ENCODE assay signal across 28 cellular contexts in genomic region chr3:13876451-13876850, GRCh38. TPM values are rescaled to one million over a fixed set of nuclear protein-coding genes. Genes with fewer than 3 reads are reported as not detected.
DNase-seq lines count a peak whose midpoint lies in the region; ATAC-seq, FAIRE-seq and TF ChIP-seq lines count a peak whose summit lies in the region.
"Had no signal": no experiment of that assay in that cellular context is flagged by ENCODE, and none has a peak within 500 bp of the region (broad histone marks: within the 10 kb centered on the region; RNA-seq: fewer than 3 reads in every experiment).

No MANE protein-coding gene starts in this region.

- no peak for TF ChIP-seq RAD21 in K562 (CRISPR knock-in tag; conservative IDR thresholded peaks at IDR 0.05 in 1 of 2, IDR thresholded peaks at IDR 0.05 in 1 of 2)

- H3K4me2 ChIP-seq in K562 (ENCODE audit: insufficient read depth, low read length) (no peak overlapping the region), neural progenitor cell (no peak overlapping the region)
- H3K4me2 ChIP-seq: GM23338 had no signal

- peaks cover 24% of the 10 kb centered on the region for H3K4me1 ChIP-seq in CD8-positive, alpha-beta T cell (ENCODE audit: insufficient read depth, low read length)
- H3K4me1 ChIP-seq in K562 (replicated peaks in 1 of 2; ENCODE audit: control insufficient read depth in 2 of 2, insufficient read depth in 2 of 2, low read length in 2 of 2) (peaks cover 0 to 32% of the 10 kb centered on the region in 2 experiments; a peak in 2 of 5 replicates), neural progenitor cell (peaks cover 22% of the 10 kb centered on the region)
- H3K4me1 ChIP-seq: BE2C, HAP-1 had no signal

- no TSS peak for BruUV-seq in K562 (replicated peaks; lab: Mats Ljungman, UMichigan)

- no peak overlapping the region for H3K4me3 Mint-ChIP-seq in CD8-positive, alpha-beta T cell
- peak overlapping the region; percentile 81 for H3K4me3 Mint-ChIP-seq in neural progenitor cell
- no peak overlapping the region for H3K4me3 Mint-ChIP-seq in activated CD8-positive, alpha-beta T cell treated with anti-CD3 and anti-CD28 coated beads, Interleukin-2, amount 10 ng/mL, durations not matched to agents 7 days and 5 days
- H3K4me3 Mint-ChIP-seq: GM23338, HFFc6 had no signal

- FAIRE-seq in K562 (lab: Jason Lieb, UNC): no peak
- FAIRE-seq: D721Med, G401.6, GM12878, HTR-8/SVneo had no signal

- peaks cover 4% of the 10 kb centered on the region for H3K9me1 ChIP-seq in K562 (ENCODE audit: control insufficient read depth, insufficient read depth, low read length)

- no peaks in the 10 kb centered on the region for H3K9me3 ChIP-seq in CD8-positive, alpha-beta T cell (ENCODE audit: low read length)
- no peaks in the 10 kb centered on the region for H3K9me3 ChIP-seq in K562 (replicated peaks; ENCODE audit: control insufficient read depth, insufficient read depth, low read depth, low read length)
- no peaks in the 10 kb centered on the region for H3K9me3 ChIP-seq in neural progenitor cell (ENCODE audit: low read depth)
- H3K9me3 ChIP-seq: BE2C, HAP-1 had no signal

- DNase-seq in NCI-H748 (lab: John Stamatoyannopoulos, UW; ENCODE audit: unreplicated experiment) (peak; percentile 2), NCI-H748 treated with DMSO at 0.1 percent for 48 hours (lab: John Stamatoyannopoulos, UW) (no peak), K562 (ENCODE audit: extremely low read depth in 1 of 4, low spot score in 3 of 4) (peak in 2 of 4 experiments; percentile 24 to 38), neural progenitor cell (ENCODE audit: low spot score) (peak; percentile 36), DMS114 treated with DMSO at 0.1 percent for 48 hours (lab: John Stamatoyannopoulos, UW; ENCODE audit: unreplicated experiment) (no peak)
- no peak for DNase-seq in CD8-positive, alpha-beta T cell
- no peak for DNase-seq in activated CD8-positive, alpha-beta T cell treated with anti-CD3 and anti-CD28 coated beads, Interleukin-2, amount 10 ng/mL, durations not matched to agents 7 days and 5 days
- DNase-seq: ACHN, BE2C, HFFc6, KBM-7, NCI-H1694, NCI-H2029 treated with DMSO at 0.1 percent for 48 hours, NCI-H446 treated with DMSO at 0.1 percent for 48 hours, NCI-H526, SIG-M5 had no signal

- no peak overlapping the region for H3K4me3 ChIP-seq in CD8-positive, alpha-beta T cell (ENCODE audit: low read depth, low read length)
- H3K4me3 ChIP-seq in K562 (no peak overlapping the region), neural progenitor cell (no peak overlapping the region)
- H3K4me3 ChIP-seq: GM12878, GM23338, HAP-1, SK-N-MC had no signal

- TF ChIP-seq EP300 in K562 (IDR thresholded peaks at IDR 0.05; ENCODE audit: low read length): no peak

- no peak for TF ChIP-seq CTCF in CD8-positive, alpha-beta T cell (IDR thresholded peaks at IDR 0.05)
- TF ChIP-seq CTCF in K562 (IDR thresholded peaks at IDR 0.05 in 2 of 3, conservative IDR thresholded peaks at IDR 0.05 in 1 of 3; ENCODE audit: insufficient read depth in 2 of 3, low read depth in 1 of 3, low read length in 3 of 3) (no peak), neural progenitor cell (IDR thresholded peaks at IDR 0.05) (no peak)

- no peak overlapping the region for H3K27ac ChIP-seq in CD8-positive, alpha-beta T cell (ENCODE audit: low read depth, low read length)
- H3K27ac ChIP-seq in K562 (ENCODE audit: extremely low read depth, low read depth, low read length) (no peak overlapping the region), neural progenitor cell (no peak overlapping the region)
- H3K27ac ChIP-seq: 22Rv1, SK-N-MC had no signal

- CTCF ChIA-PET in CD8-positive, alpha-beta T cell (lab: Charles Lee): interaction anchor here (0.7 to 18.5 kb wide), 5 partner anchors 9 to 223 kb away, joined by 3 to 670 read pairs (median 4); no protein-coding TSS in a partner anchor
- CTCF ChIA-PET in K562 (lab: Yijun Ruan, JAX; ENCODE audit: low intra/inter-chr PET ratio): no interaction called here
- CTCF ChIA-PET in activated CD8-positive, alpha-beta T cell treated with anti-CD3 and anti-CD28 coated beads, Interleukin-2, amount 10 ng/mL, durations not matched to agents 7 days and 5 days (lab: Charles Lee): interaction anchor here (16.8 kb wide), 1 partner anchor 223 kb away, joined by 387 read pairs; no protein-coding TSS in a partner anchor

- TF ChIP-seq POLR2A in K562 (conservative IDR thresholded peaks at IDR 0.05): no peak

- intact Hi-C loops in CD8-positive, alpha-beta T cell (cut with DNase I, micrococcal nuclease): loop anchor here in 1 of 2 experiments (5.0 kb wide), 1 partner anchor 394 kb away; the partner anchor contains the start of gene HDAC11
- intact Hi-C loops in K562 (cut with micrococcal nuclease): loop anchor here (10.0 kb wide), 1 partner anchor 102 kb away; no protein-coding TSS in a partner anchor

- in situ Hi-C loops in K562 (cut with MboI): no loop called here

- H2AFZ ChIP-seq in K562 (ENCODE audit: low read depth, low read length) (no peak overlapping the region), neural progenitor cell (replicated peaks) (no peak overlapping the region)
- H2AFZ ChIP-seq: GM23338 had no signal

- H3K79me2 ChIP-seq in K562 (ENCODE audit: control insufficient read depth, insufficient read depth, low read length) (no peaks in the 10 kb centered on the region), neural progenitor cell (ENCODE audit: low read depth) (no peaks in the 10 kb centered on the region)

- H3K27me3 Mint-ChIP-seq in CD8-positive, alpha-beta T cell (ENCODE audit: low read depth): peaks cover 11% of the 10 kb centered on the region
- peaks cover 41% of the 10 kb centered on the region for H3K27me3 Mint-ChIP-seq in neural progenitor cell (ENCODE audit: insufficient read depth, low read depth)
- H3K27me3 Mint-ChIP-seq in activated CD8-positive, alpha-beta T cell treated with anti-CD3 and anti-CD28 coated beads, Interleukin-2, amount 10 ng/mL, durations not matched to agents 7 days and 5 days (ENCODE audit: low read depth): peaks cover 58% of the 10 kb centered on the region

- H4K20me1 ChIP-seq in K562 (replicated peaks; ENCODE audit: control insufficient read depth, insufficient read depth, low read length) (peaks cover 10% of the 10 kb centered on the region; the same call in 1 of the 2 replicates), neural progenitor cell (ENCODE audit: low read depth) (peaks cover 28% of the 10 kb centered on the region)

- peak overlapping the region; percentile 13 for H3K27ac Mint-ChIP-seq in CD8-positive, alpha-beta T cell
- no peak overlapping the region for H3K27ac Mint-ChIP-seq in neural progenitor cell
- no peak overlapping the region for H3K27ac Mint-ChIP-seq in activated CD8-positive, alpha-beta T cell treated with anti-CD3 and anti-CD28 coated beads, Interleukin-2, amount 10 ng/mL, durations not matched to agents 7 days and 5 days
- H3K27ac Mint-ChIP-seq: CD14-positive monocyte, GM23338, HFFc6 had no signal

- peaks cover 18% of the 10 kb centered on the region for H3K36me3 Mint-ChIP-seq in CD8-positive, alpha-beta T cell
- peaks cover 9% of the 10 kb centered on the region for H3K36me3 Mint-ChIP-seq in neural progenitor cell
- no peaks in the 10 kb centered on the region for H3K36me3 Mint-ChIP-seq in activated CD8-positive, alpha-beta T cell treated with anti-CD3 and anti-CD28 coated beads, Interleukin-2, amount 10 ng/mL, durations not matched to agents 7 days and 5 days (ENCODE audit: low read depth)
- H3K36me3 Mint-ChIP-seq: CD14-positive monocyte had no signal

- H3K9me3 Mint-ChIP-seq in CD8-positive, alpha-beta T cell: no peaks in the 10 kb centered on the region
- peaks cover 7% of the 10 kb centered on the region for H3K9me3 Mint-ChIP-seq in neural progenitor cell
- no peaks in the 10 kb centered on the region for H3K9me3 Mint-ChIP-seq in activated CD8-positive, alpha-beta T cell treated with anti-CD3 and anti-CD28 coated beads, Interleukin-2, amount 10 ng/mL, durations not matched to agents 7 days and 5 days (ENCODE audit: insufficient read depth)
- H3K9me3 Mint-ChIP-seq: GM23338 had no signal

- peaks cover 7% of the 10 kb centered on the region for H3F3A ChIP-seq in neural progenitor cell (ENCODE audit: low read depth)

- WGBS in K562 (ENCODE audit: insufficient coverage, low coverage, missing lambda C conversion rate): 1% methylated on average over 5 of the region's 5 CpGs

- H3K27me3 ChIP-seq in CD8-positive, alpha-beta T cell (ENCODE audit: insufficient read depth, low read length): no peaks in the 10 kb centered on the region
- H3K27me3 ChIP-seq in K562 (ENCODE audit: control insufficient read depth in 2 of 2, insufficient read depth in 2 of 2, low read length in 2 of 2) (peaks cover 39 to 77% of the 10 kb centered on the region in 2 experiments; a peak in 4 of 5 replicates), neural progenitor cell (peaks cover 100% of the 10 kb centered on the region)

- H3K36me3 ChIP-seq in CD8-positive, alpha-beta T cell (ENCODE audit: insufficient read depth, low read length): no peaks in the 10 kb centered on the region
- H3K36me3 ChIP-seq in K562 (ENCODE audit: control insufficient read depth, insufficient read depth, low read length) (no peaks in the 10 kb centered on the region), neural progenitor cell (no peaks in the 10 kb centered on the region)
- H3K36me3 ChIP-seq: BE2C, HAP-1 had no signal

- peaks cover 13% of the 10 kb centered on the region for H3K4me1 Mint-ChIP-seq in CD8-positive, alpha-beta T cell (ENCODE audit: low read depth)
- H3K4me1 Mint-ChIP-seq in neural progenitor cell: peaks cover 35% of the 10 kb centered on the region
- H3K4me1 Mint-ChIP-seq in activated CD8-positive, alpha-beta T cell treated with anti-CD3 and anti-CD28 coated beads, Interleukin-2, amount 10 ng/mL, durations not matched to agents 7 days and 5 days (ENCODE audit: low read depth): peaks cover 7% of the 10 kb centered on the region

- H3K9ac ChIP-seq in K562 (ENCODE audit: insufficient read depth in 1 of 2, low read depth in 2 of 2, low read length in 2 of 2) (peak overlapping the region in 1 of 2 experiments; percentile 51; a peak in 1 of 4 replicates), neural progenitor cell (no peak overlapping the region)

- POLR2A ChIA-PET in CD8-positive, alpha-beta T cell (lab: Charles Lee): interaction anchor here (2.1 kb wide), 1 partner anchor 10 kb away, joined by 10 read pairs; no protein-coding TSS in a partner anchor
- POLR2A ChIA-PET in K562 (lab: Yijun Ruan, JAX): interaction anchor here (0.6 to 0.8 kb wide), 3 partner anchors 37 to 330 kb away, joined by 3 to 5 read pairs (median 4); no protein-coding TSS in a partner anchor
- POLR2A ChIA-PET in activated CD8-positive, alpha-beta T cell treated with anti-CD3 and anti-CD28 coated beads, Interleukin-2, amount 10 ng/mL, durations not matched to agents 7 days and 5 days (lab: Charles Lee): interaction anchor here (1.3 kb wide), 1 partner anchor 19 kb away, joined by 3 read pairs; no protein-coding TSS in a partner anchor

- ATAC-seq in CD8-positive, alpha-beta T cell: no peak
- no peak for ATAC-seq in K562
- ATAC-seq in activated CD8-positive, alpha-beta T cell treated with anti-CD3 and anti-CD28 coated beads, Interleukin-2, amount 10 ng/mL, durations not matched to agents 7 days and 5 days: no peak
- ATAC-seq in activated CD4-positive, CD25-positive, alpha-beta regulatory T cell treated with anti-CD3 and anti-CD28 coated beads, Interleukin-2, amount 50 U/mL, for 24 hours: no peak
- ATAC-seq: GM12878, GM23338, Panc1 had no signal

RNA-seq across cellular contexts. Expression of gene WNT7A, which starts 3.4 kb away (rescaled TPM):
- total RNA-seq in CD8-positive, alpha-beta T cell: 1 to 10 TPM; 5.1 to 5.4 TPM
- total RNA-seq in K562 (2011; cell fraction: chromatin; rRNA removed; ENCODE audit: low replicate concordance): not detected in 2 replicates
- total RNA-seq in K562 (2011; cell fraction: nucleolus; rRNA removed): not detected in 2 replicates
- not detected in 2 replicates for total RNA-seq in K562 (2011; cell fraction: nucleoplasm; rRNA removed)
- total RNA-seq in K562 (2014; rRNA removed) (not detected in 2 replicates), K562 (2014; rRNA removed; fragmentation: Illumina TruSeq; extraction: Trizol) (not detected in 2 replicates), K562 (2015; rRNA removed; fragmentation: Illumina TruSeq; extraction: Trizol) (not detected in 2 replicates), K562 (2021) (not detected in 2 replicates), neural progenitor cell (ENCODE audit: low replicate concordance) (not detected in 2 replicates)
- polyA plus RNA-seq in K562 (2011; rRNA removed) (0.03 TPM in 1 of 2 replicates, not detected in the other), K562 (2014; fragmentation: Illumina TruSeq; extraction: Trizol) (not detected in 2 replicates), K562 (2014; fragmentation: Nextera tagmentation; extraction: Ambion mirVana) (not detected), K562 (2014; rRNA removed) (not detected in 2 replicates)
- polyA plus RNA-seq in K562 (2011; cell fraction: cytosol; rRNA removed): 0.07 TPM in 1 of 2 replicates, not detected in the other
- polyA plus RNA-seq in K562 (2011; cell fraction: nucleus; rRNA removed): not detected in 2 replicates
- polyA plus RNA-seq in K562 (2012): 0.05 TPM in 1 of 2 replicates, not detected in the other
- not detected in 2 replicates for polyA minus RNA-seq in K562 (2011; rRNA and poly(A)+ RNA removed)
- not detected in 2 replicates for polyA minus RNA-seq in K562 (2011; cell fraction: cytosol; rRNA and poly(A)+ RNA removed)
- not detected in 2 replicates for polyA minus RNA-seq in K562 (2011; cell fraction: nucleus; rRNA and poly(A)+ RNA removed)
- not detected for total RNA-seq in activated CD8-positive, alpha-beta T cell treated with anti-CD3 and anti-CD28 coated beads, Interleukin-2, amount 10 ng/mL, durations not matched to agents 7 days and 5 days
- total RNA-seq: GM23338, HFFc6, LHCN-M2 had no signal
- polyA plus RNA-seq: CD14-positive monocyte, GM12878, GM23338 had no signal

Comparison
In these comparisons a context has a peak if more than half of its experiments do, and no peak if none do; other contexts are left out.
1. DNase-seq: peak in NCI-H748 (single experiment) and neural progenitor cell (single experiment); none in NCI-H748 treated with DMSO at 0.1 percent for 48 hours (single experiment), CD8-positive, alpha-beta T cell (0 of 7), activated CD8-positive, alpha-beta T cell treated with anti-CD3 and anti-CD28 coated beads, Interleukin-2, amount 10 ng/mL, durations not matched to agents 7 days and 5 days (single experiment) and DMS114 treated with DMSO at 0.1 percent for 48 hours (single experiment).